1 cellular context compared by ENCODE assay signal in the genomic region with DNA sequence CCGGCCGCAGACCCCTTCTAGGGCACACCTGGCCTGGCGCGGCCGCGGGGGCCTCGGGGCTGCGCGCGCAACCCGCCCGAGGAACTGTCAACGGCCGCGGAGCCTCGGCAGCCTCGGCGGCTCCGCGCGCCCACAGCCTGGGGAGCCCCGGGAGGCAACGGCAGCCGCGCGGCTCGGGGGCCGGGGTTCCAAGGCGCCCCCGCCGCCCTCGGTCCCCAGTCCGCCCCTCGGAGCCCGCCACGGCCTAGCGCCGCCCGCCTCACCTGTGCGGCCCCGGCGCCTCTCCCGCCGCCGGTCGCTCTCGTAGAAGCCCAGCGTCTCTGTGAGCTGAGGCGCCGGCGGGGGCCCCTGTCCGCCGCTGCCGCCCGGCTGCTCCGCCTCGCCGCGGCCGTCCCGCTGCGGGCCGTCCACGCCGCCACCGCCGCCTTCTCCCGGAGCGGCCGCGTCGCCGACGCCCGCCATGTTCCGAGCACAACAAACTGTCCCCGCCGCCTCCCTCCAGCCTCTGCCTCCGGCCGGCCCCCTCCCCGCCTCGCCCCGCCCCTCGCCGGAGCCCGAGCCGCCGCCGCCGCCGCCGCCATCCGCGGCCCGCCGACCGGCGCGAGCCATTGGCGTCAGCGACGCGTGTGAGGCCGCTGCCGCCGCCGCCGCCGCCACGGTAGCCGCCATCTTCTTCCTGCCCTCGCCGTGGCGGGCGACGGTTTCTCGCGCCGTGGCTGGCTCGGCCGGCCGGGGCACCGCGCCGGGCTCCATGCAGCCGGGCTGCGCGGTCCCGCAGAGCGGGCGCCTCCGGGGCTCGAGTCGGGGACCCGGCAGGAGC.
TF ChIP-seq lines count a peak whose summit lies in the region.

A gene with protein sequence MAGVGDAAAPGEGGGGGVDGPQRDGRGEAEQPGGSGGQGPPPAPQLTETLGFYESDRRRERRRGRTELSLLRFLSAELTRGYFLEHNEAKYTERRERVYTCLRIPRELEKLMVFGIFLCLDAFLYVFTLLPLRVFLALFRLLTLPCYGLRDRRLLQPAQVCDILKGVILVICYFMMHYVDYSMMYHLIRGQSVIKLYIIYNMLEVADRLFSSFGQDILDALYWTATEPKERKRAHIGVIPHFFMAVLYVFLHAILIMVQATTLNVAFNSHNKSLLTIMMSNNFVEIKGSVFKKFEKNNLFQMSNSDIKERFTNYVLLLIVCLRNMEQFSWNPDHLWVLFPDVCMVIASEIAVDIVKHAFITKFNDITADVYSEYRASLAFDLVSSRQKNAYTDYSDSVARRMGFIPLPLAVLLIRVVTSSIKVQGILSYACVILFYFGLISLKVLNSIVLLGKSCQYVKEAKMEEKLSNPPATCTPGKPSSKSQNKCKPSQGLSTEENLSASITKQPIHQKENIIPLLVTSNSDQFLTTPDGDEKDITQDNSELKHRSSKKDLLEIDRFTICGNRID (minus strand): TSS at position 476 of the 820 bp plus-strand sequence. CDS start 14 bp downstream, at position 462.

TF ChIP-seq in HepG2, 621 proteins besides CTCF, POLR2A, EP300 and RAD21 (continued from another document):
- TF ChIP-seq, protein P1, sequence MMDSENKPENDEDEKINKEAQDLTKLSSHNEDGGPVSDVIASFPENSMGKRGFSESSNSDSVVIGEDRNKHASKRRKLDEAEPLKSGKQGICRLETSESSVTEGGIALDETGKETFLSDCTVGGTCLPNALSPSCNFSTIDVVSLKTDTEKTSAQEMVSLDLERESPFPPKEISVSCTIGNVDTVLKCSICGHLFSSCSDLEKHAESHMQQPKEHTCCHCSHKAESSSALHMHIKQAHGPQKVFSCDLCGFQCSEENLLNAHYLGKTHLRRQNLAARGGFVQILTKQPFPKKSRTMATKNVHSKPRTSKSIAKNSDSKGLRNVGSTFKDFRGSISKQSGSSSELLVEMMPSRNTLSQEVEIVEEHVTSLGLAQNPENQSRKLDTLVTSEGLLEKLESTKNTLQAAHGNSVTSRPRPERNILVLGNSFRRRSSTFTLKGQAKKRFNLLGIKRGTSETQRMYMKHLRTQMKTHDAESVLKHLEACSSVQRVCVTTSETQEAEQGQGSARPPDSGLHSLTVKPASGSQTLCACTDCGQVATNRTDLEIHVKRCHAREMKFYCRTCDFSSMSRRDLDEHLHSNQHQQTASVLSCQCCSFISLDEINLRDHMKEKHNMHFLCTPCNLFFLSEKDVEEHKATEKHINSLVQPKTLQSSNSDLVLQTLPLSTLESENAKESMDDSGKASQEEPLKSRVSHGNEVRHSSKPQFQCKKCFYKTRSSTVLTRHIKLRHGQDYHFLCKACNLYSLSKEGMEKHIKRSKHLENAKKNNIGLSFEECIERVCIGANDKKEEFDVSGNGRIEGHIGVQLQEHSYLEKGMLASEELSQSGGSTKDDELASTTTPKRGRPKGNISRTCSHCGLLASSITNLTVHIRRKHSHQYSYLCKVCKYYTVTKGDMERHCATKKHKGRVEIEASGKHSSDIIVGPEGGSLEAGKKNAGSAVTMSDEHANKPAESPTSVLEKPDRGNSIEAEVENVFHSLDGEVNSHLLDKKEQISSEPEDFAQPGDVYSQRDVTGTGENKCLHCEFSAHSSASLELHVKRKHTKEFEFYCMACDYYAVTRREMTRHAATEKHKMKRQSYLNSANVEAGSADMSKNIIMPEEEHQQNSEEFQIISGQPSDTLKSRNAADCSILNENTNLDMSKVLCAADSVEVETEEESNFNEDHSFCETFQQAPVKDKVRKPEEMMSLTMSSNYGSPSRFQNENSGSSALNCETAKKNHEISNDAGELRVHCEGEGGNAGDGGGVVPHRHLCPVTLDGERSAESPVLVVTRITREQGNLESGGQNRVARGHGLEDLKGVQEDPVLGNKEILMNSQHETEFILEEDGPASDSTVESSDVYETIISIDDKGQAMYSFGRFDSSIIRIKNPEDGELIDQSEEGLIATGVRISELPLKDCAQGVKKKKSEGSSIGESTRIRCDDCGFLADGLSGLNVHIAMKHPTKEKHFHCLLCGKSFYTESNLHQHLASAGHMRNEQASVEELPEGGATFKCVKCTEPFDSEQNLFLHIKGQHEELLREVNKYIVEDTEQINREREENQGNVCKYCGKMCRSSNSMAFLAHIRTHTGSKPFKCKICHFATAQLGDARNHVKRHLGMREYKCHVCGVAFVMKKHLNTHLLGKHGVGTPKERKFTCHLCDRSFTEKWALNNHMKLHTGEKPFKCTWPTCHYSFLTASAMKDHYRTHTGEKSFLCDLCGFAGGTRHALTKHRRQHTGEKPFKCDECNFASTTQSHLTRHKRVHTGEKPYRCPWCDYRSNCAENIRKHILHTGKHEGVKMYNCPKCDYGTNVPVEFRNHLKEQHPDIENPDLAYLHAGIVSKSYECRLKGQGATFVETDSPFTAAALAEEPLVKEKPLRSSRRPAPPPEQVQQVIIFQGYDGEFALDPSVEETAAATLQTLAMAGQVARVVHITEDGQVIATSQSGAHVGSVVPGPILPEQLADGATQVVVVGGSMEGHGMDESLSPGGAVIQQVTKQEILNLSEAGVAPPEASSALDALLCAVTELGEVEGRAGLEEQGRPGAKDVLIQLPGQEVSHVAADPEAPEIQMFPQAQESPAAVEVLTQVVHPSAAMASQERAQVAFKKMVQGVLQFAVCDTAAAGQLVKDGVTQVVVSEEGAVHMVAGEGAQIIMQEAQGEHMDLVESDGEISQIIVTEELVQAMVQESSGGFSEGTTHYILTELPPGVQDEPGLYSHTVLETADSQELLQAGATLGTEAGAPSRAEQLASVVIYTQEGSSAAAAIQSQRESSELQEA (CRISPR knock-in tag; IDR thresholded peaks at IDR 0.05; ENCODE audit: not compliant biosample characterization): no peak
- no peak for TF ChIP-seq KLF16 (CRISPR knock-in tag; IDR thresholded peaks at IDR 0.05)
- TF ChIP-seq PTBP1 (IDR thresholded peaks at IDR 0.05; ENCODE audit: low read depth, low read length, poor library complexity, severe bottlenecking): no peak
- TF ChIP-seq, protein P2, sequence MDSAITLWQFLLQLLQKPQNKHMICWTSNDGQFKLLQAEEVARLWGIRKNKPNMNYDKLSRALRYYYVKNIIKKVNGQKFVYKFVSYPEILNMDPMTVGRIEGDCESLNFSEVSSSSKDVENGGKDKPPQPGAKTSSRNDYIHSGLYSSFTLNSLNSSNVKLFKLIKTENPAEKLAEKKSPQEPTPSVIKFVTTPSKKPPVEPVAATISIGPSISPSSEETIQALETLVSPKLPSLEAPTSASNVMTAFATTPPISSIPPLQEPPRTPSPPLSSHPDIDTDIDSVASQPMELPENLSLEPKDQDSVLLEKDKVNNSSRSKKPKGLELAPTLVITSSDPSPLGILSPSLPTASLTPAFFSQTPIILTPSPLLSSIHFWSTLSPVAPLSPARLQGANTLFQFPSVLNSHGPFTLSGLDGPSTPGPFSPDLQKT (CRISPR knock-in tag; IDR thresholded peaks at IDR 0.05; ENCODE audit: borderline replicate concordance): no peak
- TF ChIP-seq, protein P3, sequence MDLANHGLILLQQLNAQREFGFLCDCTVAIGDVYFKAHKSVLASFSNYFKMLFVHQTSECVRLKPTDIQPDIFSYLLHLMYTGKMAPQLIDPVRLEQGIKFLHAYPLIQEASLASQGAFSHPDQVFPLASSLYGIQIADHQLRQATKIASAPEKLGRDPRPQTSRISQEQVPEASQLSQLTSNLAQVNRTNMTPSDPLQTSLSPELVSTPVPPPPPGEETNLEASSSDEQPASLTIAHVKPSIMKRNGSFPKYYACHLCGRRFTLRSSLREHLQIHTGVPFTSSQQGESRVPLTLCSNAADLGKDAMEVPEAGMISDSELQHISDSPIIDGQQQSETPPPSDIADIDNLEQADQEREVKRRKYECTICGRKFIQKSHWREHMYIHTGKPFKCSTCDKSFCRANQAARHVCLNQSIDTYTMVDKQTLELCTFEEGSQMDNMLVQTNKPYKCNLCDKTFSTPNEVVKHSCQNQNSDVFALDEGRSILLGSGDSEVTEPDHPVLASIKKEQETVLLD (CRISPR knock-in tag; IDR thresholded peaks at IDR 0.05; ENCODE audit: low read depth): peak; percentile 97
- TF ChIP-seq, protein P4, sequence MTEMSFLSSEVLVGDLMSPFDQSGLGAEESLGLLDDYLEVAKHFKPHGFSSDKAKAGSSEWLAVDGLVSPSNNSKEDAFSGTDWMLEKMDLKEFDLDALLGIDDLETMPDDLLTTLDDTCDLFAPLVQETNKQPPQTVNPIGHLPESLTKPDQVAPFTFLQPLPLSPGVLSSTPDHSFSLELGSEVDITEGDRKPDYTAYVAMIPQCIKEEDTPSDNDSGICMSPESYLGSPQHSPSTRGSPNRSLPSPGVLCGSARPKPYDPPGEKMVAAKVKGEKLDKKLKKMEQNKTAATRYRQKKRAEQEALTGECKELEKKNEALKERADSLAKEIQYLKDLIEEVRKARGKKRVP (CRISPR knock-in tag; IDR thresholded peaks at IDR 0.05): no peak
- TF ChIP-seq, protein P5, sequence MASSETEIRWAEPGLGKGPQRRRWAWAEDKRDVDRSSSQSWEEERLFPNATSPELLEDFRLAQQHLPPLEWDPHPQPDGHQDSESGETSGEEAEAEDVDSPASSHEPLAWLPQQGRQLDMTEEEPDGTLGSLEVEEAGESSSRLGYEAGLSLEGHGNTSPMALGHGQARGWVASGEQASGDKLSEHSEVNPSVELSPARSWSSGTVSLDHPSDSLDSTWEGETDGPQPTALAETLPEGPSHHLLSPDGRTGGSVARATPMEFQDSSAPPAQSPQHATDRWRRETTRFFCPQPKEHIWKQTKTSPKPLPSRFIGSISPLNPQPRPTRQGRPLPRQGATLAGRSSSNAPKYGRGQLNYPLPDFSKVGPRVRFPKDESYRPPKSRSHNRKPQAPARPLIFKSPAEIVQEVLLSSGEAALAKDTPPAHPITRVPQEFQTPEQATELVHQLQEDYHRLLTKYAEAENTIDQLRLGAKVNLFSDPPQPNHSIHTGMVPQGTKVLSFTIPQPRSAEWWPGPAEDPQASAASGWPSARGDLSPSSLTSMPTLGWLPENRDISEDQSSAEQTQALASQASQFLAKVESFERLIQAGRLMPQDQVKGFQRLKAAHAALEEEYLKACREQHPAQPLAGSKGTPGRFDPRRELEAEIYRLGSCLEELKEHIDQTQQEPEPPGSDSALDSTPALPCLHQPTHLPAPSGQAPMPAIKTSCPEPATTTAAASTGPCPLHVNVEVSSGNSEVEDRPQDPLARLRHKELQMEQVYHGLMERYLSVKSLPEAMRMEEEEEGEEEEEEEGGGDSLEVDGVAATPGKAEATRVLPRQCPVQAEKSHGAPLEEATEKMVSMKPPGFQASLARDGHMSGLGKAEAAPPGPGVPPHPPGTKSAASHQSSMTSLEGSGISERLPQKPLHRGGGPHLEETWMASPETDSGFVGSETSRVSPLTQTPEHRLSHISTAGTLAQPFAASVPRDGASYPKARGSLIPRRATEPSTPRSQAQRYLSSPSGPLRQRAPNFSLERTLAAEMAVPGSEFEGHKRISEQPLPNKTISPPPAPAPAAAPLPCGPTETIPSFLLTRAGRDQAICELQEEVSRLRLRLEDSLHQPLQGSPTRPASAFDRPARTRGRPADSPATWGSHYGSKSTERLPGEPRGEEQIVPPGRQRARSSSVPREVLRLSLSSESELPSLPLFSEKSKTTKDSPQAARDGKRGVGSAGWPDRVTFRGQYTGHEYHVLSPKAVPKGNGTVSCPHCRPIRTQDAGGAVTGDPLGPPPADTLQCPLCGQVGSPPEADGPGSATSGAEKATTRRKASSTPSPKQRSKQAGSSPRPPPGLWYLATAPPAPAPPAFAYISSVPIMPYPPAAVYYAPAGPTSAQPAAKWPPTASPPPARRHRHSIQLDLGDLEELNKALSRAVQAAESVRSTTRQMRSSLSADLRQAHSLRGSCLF (CRISPR knock-in tag; IDR thresholded peaks at IDR 0.05; ENCODE audit: borderline replicate concordance): no peak
- no peak for TF ChIP-seq NFRKB (IDR thresholded peaks at IDR 0.05)
- peak; percentile 57; the same call in 1 of the 2 replicates for TF ChIP-seq THAP11 (CRISPR knock-in tag; IDR thresholded peaks at IDR 0.05)
